ENCODE assay signal across 1 cellular context in the genomic region with DNA sequence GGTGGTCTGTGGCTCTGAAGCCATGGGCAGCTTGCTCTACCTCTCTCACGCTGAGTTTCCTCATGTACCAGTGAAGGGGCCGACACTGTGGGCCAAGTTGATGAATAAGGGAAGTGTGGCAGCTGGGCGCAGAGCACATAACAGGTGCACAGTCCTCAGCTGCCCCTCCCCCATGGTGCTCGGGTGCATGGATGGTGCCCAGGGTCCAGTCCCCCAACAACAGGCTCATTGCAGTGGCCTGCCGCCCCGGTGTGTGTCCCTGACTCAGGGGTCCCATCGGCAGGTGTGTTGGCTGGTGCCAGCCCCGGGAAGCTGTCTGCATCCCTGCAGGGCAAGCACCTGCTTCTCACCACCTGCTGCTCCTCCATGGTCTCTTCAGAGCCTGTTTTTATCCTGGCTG.
TF ChIP-seq lines count a peak whose summit lies in the region.

No MANE protein-coding gene starts in this region.

TF ChIP-seq in IMR-90, 13 proteins besides CTCF, POLR2A, EP300 and RAD21:
- no peak for TF ChIP-seq CHD1 (IDR thresholded peaks at IDR 0.05; ENCODE audit: low read depth, low read length)
- TF ChIP-seq, protein P1, sequence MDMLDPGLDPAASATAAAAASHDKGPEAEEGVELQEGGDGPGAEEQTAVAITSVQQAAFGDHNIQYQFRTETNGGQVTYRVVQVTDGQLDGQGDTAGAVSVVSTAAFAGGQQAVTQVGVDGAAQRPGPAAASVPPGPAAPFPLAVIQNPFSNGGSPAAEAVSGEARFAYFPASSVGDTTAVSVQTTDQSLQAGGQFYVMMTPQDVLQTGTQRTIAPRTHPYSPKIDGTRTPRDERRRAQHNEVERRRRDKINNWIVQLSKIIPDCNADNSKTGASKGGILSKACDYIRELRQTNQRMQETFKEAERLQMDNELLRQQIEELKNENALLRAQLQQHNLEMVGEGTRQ (IDR thresholded peaks at IDR 0.05; ENCODE audit: low read depth, low read length) = no peak
- no peak for TF ChIP-seq BHLHE40 (IDR thresholded peaks at IDR 0.05; ENCODE audit: low read depth, low read length)
- TF ChIP-seq SMC3 (IDR thresholded peaks at IDR 0.05; ENCODE audit: low read depth, low read length) = no peak
- no peak for TF ChIP-seq MXI1 (IDR thresholded peaks at IDR 0.05; ENCODE audit: borderline replicate concordance, low read depth, low read length)
- TF ChIP-seq CEBPB (IDR thresholded peaks at IDR 0.05; ENCODE audit: low read depth, low read length) = no peak
- no peak for TF ChIP-seq NFE2L2 (IDR thresholded peaks at IDR 0.05; ENCODE audit: low read depth, low read length)
- no peak for TF ChIP-seq RFX5 (IDR thresholded peaks at IDR 0.05; ENCODE audit: low read depth, low read length)
- TF ChIP-seq, protein P2, sequence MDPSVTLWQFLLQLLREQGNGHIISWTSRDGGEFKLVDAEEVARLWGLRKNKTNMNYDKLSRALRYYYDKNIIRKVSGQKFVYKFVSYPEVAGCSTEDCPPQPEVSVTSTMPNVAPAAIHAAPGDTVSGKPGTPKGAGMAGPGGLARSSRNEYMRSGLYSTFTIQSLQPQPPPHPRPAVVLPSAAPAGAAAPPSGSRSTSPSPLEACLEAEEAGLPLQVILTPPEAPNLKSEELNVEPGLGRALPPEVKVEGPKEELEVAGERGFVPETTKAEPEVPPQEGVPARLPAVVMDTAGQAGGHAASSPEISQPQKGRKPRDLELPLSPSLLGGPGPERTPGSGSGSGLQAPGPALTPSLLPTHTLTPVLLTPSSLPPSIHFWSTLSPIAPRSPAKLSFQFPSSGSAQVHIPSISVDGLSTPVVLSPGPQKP (IDR thresholded peaks at IDR 0.05; ENCODE audit: borderline replicate concordance, low read depth, low read length) = no peak
- no peak for TF ChIP-seq RCOR1 (IDR thresholded peaks at IDR 0.05; ENCODE audit: insufficient replicate concordance, low read length)
- TF ChIP-seq MAZ (IDR thresholded peaks at IDR 0.05; ENCODE audit: borderline replicate concordance, low read depth, low read length) = no peak
- no peak for TF ChIP-seq FOS (IDR thresholded peaks at IDR 0.05; ENCODE audit: low read depth, low read length)
- TF ChIP-seq MAFK (IDR thresholded peaks at IDR 0.05; ENCODE audit: low read depth, low read length) = no peak
